Comparison of ENCODE assay signal across 12 cellular contexts in genomic region chr5:159427180-159428012, GRCh38.
DNase-seq lines count a peak whose midpoint lies in the region; ATAC-seq, FAIRE-seq and TF ChIP-seq lines count a peak whose summit lies in the region.
"Had no signal": no experiment of that assay in that cellular context is flagged by ENCODE, and none has a peak within 500 bp of the region (broad histone marks: within the 10 kb centered on the region; RNA-seq: fewer than 3 reads in every experiment).

No MANE protein-coding gene starts in this region.

- H3K36me3 Mint-ChIP-seq in central memory CD8-positive, alpha-beta T cell (ENCODE audit: insufficient read depth), result peaks cover 2% of the 10 kb centered on the region

- FAIRE-seq in GM18507 (lab: Jason Lieb, UNC), result peak; percentile 97
- FAIRE-seq: frontal cortex had no signal

- no peaks in the 10 kb centered on the region for H3K36me3 ChIP-seq in tibial nerve

- H3K9me3 ChIP-seq in tibial nerve (no peaks in the 10 kb centered on the region), right cardiac atrium (ENCODE audit: control insufficient read depth, low read length) (no peaks in the 10 kb centered on the region)
- H3K9me3 ChIP-seq: body of pancreas had no signal

- ATAC-seq in HG03095 (IDR thresholded peaks at IDR 0.05; ENCODE audit: unreplicated experiment), result peak; percentile 77
- peak; percentile 63 for ATAC-seq in central memory CD8-positive, alpha-beta T cell (replicated peaks; ENCODE audit: extremely low read depth, poor library complexity, severe bottlenecking)
- ATAC-seq in right cardiac atrium, result no peak
- ATAC-seq: body of pancreas had no signal

- H3K4me1 Mint-ChIP-seq in central memory CD8-positive, alpha-beta T cell, result peaks cover 50% of the 10 kb centered on the region

- H3K9me3 Mint-ChIP-seq in central memory CD8-positive, alpha-beta T cell, result no peaks in the 10 kb centered on the region

- H3K4me3 ChIP-seq in tibial nerve (no peak overlapping the region), right cardiac atrium (ENCODE audit: low read length) (no peak overlapping the region)
- H3K4me3 ChIP-seq: body of pancreas had no signal

- 46 to 59% methylated on average over 7 of the region's 7 CpGs for WGBS in tibial nerve, 2 donors
- WGBS in right cardiac atrium, result 71% methylated on average over 7 of the region's 7 CpGs

- peak overlapping the region; percentile 53 for H3K4me3 Mint-ChIP-seq in central memory CD8-positive, alpha-beta T cell

- H3K27me3 Mint-ChIP-seq in central memory CD8-positive, alpha-beta T cell, result no peaks in the 10 kb centered on the region

- intact Hi-C loops in right cardiac atrium (cut with DNase I), result no loop called here

- no peak overlapping the region for H3K27ac ChIP-seq in tibial nerve
- no peak overlapping the region for H3K27ac ChIP-seq in right cardiac atrium (ENCODE audit: low read length)
- H3K27ac ChIP-seq: body of pancreas had no signal

- peak overlapping the region; percentile 84 for H3K27ac Mint-ChIP-seq in central memory CD8-positive, alpha-beta T cell (ENCODE audit: low read depth)

- TF ChIP-seq EP300 in tibial nerve (IDR thresholded peaks at IDR 0.05), result no peak

- no peak for DNase-seq in GM18507 (ENCODE audit: extremely low spot score, insufficient read length, low read depth)
- DNase-seq in GM20000 (ENCODE audit: low spot score), result peak; percentile 45
- no peak for DNase-seq in central memory CD8-positive, alpha-beta T cell (ENCODE audit: low spot score in 2 of 2)
- DNase-seq in NCI-H1105 treated with DMSO at 0.1 percent for 48 hours (lab: John Stamatoyannopoulos, UW), result no peak
- no peak for DNase-seq in tibial nerve (ENCODE audit: low spot score in 2 of 2)
- no peak for DNase-seq in AML-193 (lab: John Stamatoyannopoulos, UW)
- DNase-seq in right cardiac atrium, result no peak
- DNase-seq: body of pancreas; NCI-H82; stimulated activated CD4-positive, alpha-beta T cell treated with anti-CD3 and anti-CD28 coated beads, Interleukin-4, amount 100 ng/mL, for 24 hours had no signal

- H3K27me3 ChIP-seq in tibial nerve (no peaks in the 10 kb centered on the region), right cardiac atrium (ENCODE audit: control insufficient read depth, insufficient read depth) (no peaks in the 10 kb centered on the region)
- H3K27me3 ChIP-seq: body of pancreas had no signal

- H3K4me1 ChIP-seq in tibial nerve, result no peaks in the 10 kb centered on the region
- no peaks in the 10 kb centered on the region for H3K4me1 ChIP-seq in right cardiac atrium (ENCODE audit: control insufficient read depth, insufficient read depth, low read length)
- H3K4me1 ChIP-seq: body of pancreas had no signal

- no peak for TF ChIP-seq POLR2A in tibial nerve (IDR thresholded peaks at IDR 0.05)

- TF ChIP-seq CTCF in GM20000 (IDR thresholded peaks at IDR 0.05; ENCODE audit: extremely low read depth, missing control alignments) (no peak), tibial nerve (IDR thresholded peaks at IDR 0.05) (no peak)

Comparison
In these comparisons a context has a peak if more than half of its experiments do, and no peak if none do; other contexts are left out.
1. ATAC-seq: peak in HG03095 (single experiment) and central memory CD8-positive, alpha-beta T cell (single experiment); none in right cardiac atrium (0 of 2).